In the genomic region with DNA sequence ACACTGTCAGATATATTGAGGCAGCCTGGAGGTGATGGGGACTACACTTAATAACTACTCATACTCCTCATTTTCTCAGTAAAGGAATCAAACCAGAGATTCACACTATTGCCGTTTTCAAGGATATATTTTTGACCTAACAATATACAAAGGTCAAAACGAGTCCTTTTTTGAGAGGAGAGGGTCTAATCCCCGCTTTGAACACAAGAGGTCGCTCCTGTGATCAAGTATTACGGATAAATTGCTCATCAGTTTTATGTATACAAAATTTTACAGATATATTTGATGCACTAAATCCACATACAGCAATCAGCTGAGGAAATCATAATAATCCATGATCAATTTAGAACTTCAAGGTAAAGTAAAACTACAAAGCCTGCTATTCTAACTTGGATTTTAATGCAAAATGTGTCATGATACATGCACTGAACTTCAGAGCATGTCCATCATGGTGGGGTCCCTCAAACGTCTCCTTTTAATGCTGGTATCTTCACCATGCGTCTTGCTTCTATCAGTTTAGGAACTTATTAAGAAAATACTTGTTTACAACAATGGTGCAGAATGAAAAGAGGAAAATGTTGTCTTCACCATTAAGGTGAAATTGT, we compare ENCODE assay signal across 9 cellular contexts. TPM values are rescaled to one million over a fixed set of nuclear protein-coding genes. Genes with fewer than 3 reads are reported as not detected.
A peak's percentile ranks its signal among the peaks of the same experiment; 100 is the strongest.
DNase-seq lines count a peak whose midpoint lies in the region; ATAC-seq and TF ChIP-seq lines count a peak whose summit lies in the region.
"Had no signal": no experiment of that assay in that cellular context is flagged by ENCODE, and none has a peak within 500 bp of the region (broad histone marks: within the 10 kb centered on the region; RNA-seq: fewer than 3 reads in every experiment).

No MANE protein-coding gene starts in this region.

- peak overlapping the region; percentile 36 for H3K4me3 Mint-ChIP-seq in neural crest cell

- no peaks in the 10 kb centered on the region for H3K36me3 Mint-ChIP-seq in neural crest cell (ENCODE audit: low read depth)

- DNase-seq in ELR (ENCODE audit: low read depth) (peak; percentile 56), LNCaP clone FGC (ENCODE audit: low read depth) (no peak), astrocyte of the hippocampus (ENCODE audit: low read depth, low spot score) (peak; percentile 18), neural crest cell (ENCODE audit: low read depth, low spot score) (no peak), NCI-H1092 (lab: John Stamatoyannopoulos, UW) (no peak)
- DNase-seq: effector memory CD4-positive, alpha-beta T cell; NCI-H526 treated with DMSO at 0.1 percent for 48 hours had no signal

- no peak overlapping the region for H3K4me3 ChIP-seq in LNCaP clone FGC (ENCODE audit: low read depth, low read length)

- peaks cover 33% of the 10 kb centered on the region for H3K4me1 Mint-ChIP-seq in neural crest cell

- ATAC-seq in HG03139 (IDR thresholded peaks at IDR 0.05; ENCODE audit: unreplicated experiment), result no peak
- no peak for ATAC-seq in GM19397 (IDR thresholded peaks at IDR 0.05; ENCODE audit: unreplicated experiment)

- TF ChIP-seq CTCF in LNCaP clone FGC (IDR thresholded peaks at IDR 0.05; ENCODE audit: control insufficient read depth, extremely low read depth, insufficient read depth), result peak; percentile 64
- TF ChIP-seq CTCF in neural crest cell (conservative IDR thresholded peaks at IDR 0.05), result peak; percentile 79

- peaks cover 97% of the 10 kb centered on the region for H3K27me3 Mint-ChIP-seq in neural crest cell (ENCODE audit: low read depth)

- H3K27ac Mint-ChIP-seq in neural crest cell (ENCODE audit: unreplicated experiment), result no peak overlapping the region

- no peaks in the 10 kb centered on the region for H3K9me3 Mint-ChIP-seq in neural crest cell

RNA-seq across cellular contexts. Expression of a gene that starts 2.5 kb away (rescaled TPM):
- total RNA-seq in neural crest cell, result 9.4 and 9.8 TPM in 2 replicates

Comparison
In these comparisons a context has a peak if more than half of its experiments do, and no peak if none do; other contexts are left out.
1. DNase-seq: peak in ELR (single experiment) and astrocyte of the hippocampus (single experiment); none in LNCaP clone FGC (single experiment), neural crest cell (single experiment) and NCI-H1092 (single experiment).